35 cellular contexts compared by ENCODE assay signal in genomic region chr6:142008776-142009175, GRCh38.
"Had no signal": no experiment of that assay in that cellular context is flagged by ENCODE, and none has a peak within 500 bp of the region (broad histone marks: within the 10 kb centered on the region; RNA-seq: fewer than 3 reads in every experiment).

No MANE protein-coding gene starts in this region.

- H3K27me3 Mint-ChIP-seq: activated CD4-positive, alpha-beta memory T cell treated with anti-CD3 and anti-CD28 coated beads, Interleukin-2, amount 10 ng/mL, durations not matched to agents 7 days and 5 days; naive B cell; progenitor cell of endocrine pancreas; stimulated activated memory B cell treated with anti-CD40 and anti-IgM and Interleukin-4, amounts not matched to agents 10 μg/mL and 1 μg/mL and 100 μg/mL, for 72 hours; T-helper 17 cell had no signal

- H3K27me3 ChIP-seq: breast epithelium, gastroesophageal sphincter, hepatocyte, neutrophil, ovary, suprapubic skin, tibial artery, upper lobe of right lung had no signal

- H3K4me2 ChIP-seq: hepatocyte had no signal

- H3K9me3 Mint-ChIP-seq: activated CD4-positive, alpha-beta memory T cell treated with anti-CD3 and anti-CD28 coated beads, Interleukin-2, amount 10 ng/mL, durations not matched to agents 7 days and 5 days; activated CD4-positive, alpha-beta T cell treated with anti-CD3 and anti-CD28 coated beads, Interleukin-2, amount 10 ng/mL, durations not matched to agents 24 days and 14 days; activated T-cell treated with anti-CD3 and anti-CD28 coated beads, Interleukin-2, amount 50 U/mL, for 24 hours; nephron progenitor cell; stimulated activated memory B cell treated with anti-CD40 and anti-IgM and Interleukin-4, amounts not matched to agents 10 μg/mL and 1 μg/mL and 100 μg/mL, for 72 hours had no signal

- FAIRE-seq: colon, kidney, small intestine had no signal

- H3K4me1 ChIP-seq: breast epithelium, gastroesophageal sphincter, suprapubic skin, upper lobe of right lung had no signal

- H2AFZ ChIP-seq: hepatocyte had no signal

- ATAC-seq: gastroesophageal sphincter; left colon; sciatic nerve; stimulated activated memory B cell treated with anti-CD40 and anti-IgM and Interleukin-4, amounts not matched to agents 10 μg/mL and 1 μg/mL and 100 μg/mL, for 72 hours; T-helper 17 cell; upper lobe of right lung had no signal

- DNase-seq: activated CD4-positive, alpha-beta memory T cell treated with anti-CD3 and anti-CD28 coated beads, Interleukin-2, amount 10 ng/mL, durations not matched to agents 7 days and 5 days; activated CD4-positive, alpha-beta T cell treated with anti-CD3 and anti-CD28 coated beads, Interleukin-2, amount 10 ng/mL, durations not matched to agents 24 days and 14 days; activated CD4-positive, CD25-positive, alpha-beta regulatory T cell treated with anti-CD3 and anti-CD28 coated beads, Interleukin-2, amount 50 U/mL, for 72 hours; activated CD8-positive, alpha-beta memory T cell treated with anti-CD3 and anti-CD28 coated beads, Interleukin-2, amount 50 U/mL, for 48 hours; activated gamma-delta T cell treated with Interleukin-2 at 50 U/mL for 16 hours; activated naive CD4-positive, alpha-beta T cell treated with anti-CD3 and anti-CD28 coated beads, Interleukin-2, amount 50 U/mL, for 16 hours; activated T-cell treated with anti-CD3 and anti-CD28 coated beads, Interleukin-2, amount 50 U/mL, for 24 hours; amygdala; dermis blood vessel endothelial cell; effector CD4-positive, alpha-beta T cell; kidney; left colon; naive B cell; nephron progenitor cell; ovary; retina; small intestine; stimulated activated CD4-positive, alpha-beta T cell treated with anti-CD3 and anti-CD28 coated beads, Interleukin-1b, Interleukin-23, amount 100 ng/mL, for 48 hours; stimulated activated CD4-positive, alpha-beta T cell treated with anti-CD3 and anti-CD28 coated beads, Interleukin-4, amount 100 ng/mL, for 4 hours; stimulated activated CD8-positive, alpha-beta memory T cell treated with anti-CD3 and anti-CD28 coated beads, Interleukin-4, amount 100 ng/mL, for 48 hours; T-helper 17 cell; T1000; tibial artery; upper lobe of right lung; WERI-Rb-1 had no signal

- H3K36me3 Mint-ChIP-seq: mesothelial cell of epicardium; naive B cell; stimulated activated memory B cell treated with anti-CD40 and anti-IgM and Interleukin-4, amounts not matched to agents 10 μg/mL and 1 μg/mL and 100 μg/mL, for 72 hours had no signal

- H3K27ac ChIP-seq: breast epithelium, gastroesophageal sphincter, hepatocyte, neutrophil, ovary, suprapubic skin, tibial artery, upper lobe of right lung, WERI-Rb-1 had no signal

- H3K27ac Mint-ChIP-seq: activated CD4-positive, alpha-beta memory T cell treated with anti-CD3 and anti-CD28 coated beads, Interleukin-2, amount 10 ng/mL, durations not matched to agents 7 days and 5 days; activated CD4-positive, alpha-beta T cell treated with anti-CD3 and anti-CD28 coated beads, Interleukin-2, amount 10 ng/mL, durations not matched to agents 24 days and 14 days; activated T-cell treated with anti-CD3 and anti-CD28 coated beads, Interleukin-2, amount 50 U/mL, for 24 hours; naive B cell; nephron progenitor cell; progenitor cell of endocrine pancreas; stimulated activated memory B cell treated with anti-CD40 and anti-IgM and Interleukin-4, amounts not matched to agents 10 μg/mL and 1 μg/mL and 100 μg/mL, for 72 hours; T-helper 17 cell had no signal

- H3K36me3 ChIP-seq: breast epithelium, gastroesophageal sphincter, neutrophil, ovary, suprapubic skin, tibial artery, upper lobe of right lung, WERI-Rb-1 had no signal

- H3K9me3 ChIP-seq: neutrophil, ovary, suprapubic skin, tibial artery, upper lobe of right lung had no signal

- H3K4me3 ChIP-seq: breast epithelium, gastroesophageal sphincter, hepatocyte, ovary, suprapubic skin, tibial artery, upper lobe of right lung had no signal

- H3K79me2 ChIP-seq: hepatocyte had no signal

- H3K4me3 Mint-ChIP-seq: activated CD4-positive, alpha-beta memory T cell treated with anti-CD3 and anti-CD28 coated beads, Interleukin-2, amount 10 ng/mL, durations not matched to agents 7 days and 5 days; activated CD4-positive, alpha-beta T cell treated with anti-CD3 and anti-CD28 coated beads, Interleukin-2, amount 10 ng/mL, durations not matched to agents 24 days and 14 days; activated T-cell treated with anti-CD3 and anti-CD28 coated beads, Interleukin-2, amount 50 U/mL, for 24 hours; mesothelial cell of epicardium; naive B cell; nephron progenitor cell; stimulated activated memory B cell treated with anti-CD40 and anti-IgM and Interleukin-4, amounts not matched to agents 10 μg/mL and 1 μg/mL and 100 μg/mL, for 72 hours; T-helper 17 cell had no signal

- H3K4me1 Mint-ChIP-seq: naive B cell; stimulated activated memory B cell treated with anti-CD40 and anti-IgM and Interleukin-4, amounts not matched to agents 10 μg/mL and 1 μg/mL and 100 μg/mL, for 72 hours; T-helper 17 cell had no signal
